Comparison of ENCODE assay signal across 1 cellular context in the genomic region with DNA sequence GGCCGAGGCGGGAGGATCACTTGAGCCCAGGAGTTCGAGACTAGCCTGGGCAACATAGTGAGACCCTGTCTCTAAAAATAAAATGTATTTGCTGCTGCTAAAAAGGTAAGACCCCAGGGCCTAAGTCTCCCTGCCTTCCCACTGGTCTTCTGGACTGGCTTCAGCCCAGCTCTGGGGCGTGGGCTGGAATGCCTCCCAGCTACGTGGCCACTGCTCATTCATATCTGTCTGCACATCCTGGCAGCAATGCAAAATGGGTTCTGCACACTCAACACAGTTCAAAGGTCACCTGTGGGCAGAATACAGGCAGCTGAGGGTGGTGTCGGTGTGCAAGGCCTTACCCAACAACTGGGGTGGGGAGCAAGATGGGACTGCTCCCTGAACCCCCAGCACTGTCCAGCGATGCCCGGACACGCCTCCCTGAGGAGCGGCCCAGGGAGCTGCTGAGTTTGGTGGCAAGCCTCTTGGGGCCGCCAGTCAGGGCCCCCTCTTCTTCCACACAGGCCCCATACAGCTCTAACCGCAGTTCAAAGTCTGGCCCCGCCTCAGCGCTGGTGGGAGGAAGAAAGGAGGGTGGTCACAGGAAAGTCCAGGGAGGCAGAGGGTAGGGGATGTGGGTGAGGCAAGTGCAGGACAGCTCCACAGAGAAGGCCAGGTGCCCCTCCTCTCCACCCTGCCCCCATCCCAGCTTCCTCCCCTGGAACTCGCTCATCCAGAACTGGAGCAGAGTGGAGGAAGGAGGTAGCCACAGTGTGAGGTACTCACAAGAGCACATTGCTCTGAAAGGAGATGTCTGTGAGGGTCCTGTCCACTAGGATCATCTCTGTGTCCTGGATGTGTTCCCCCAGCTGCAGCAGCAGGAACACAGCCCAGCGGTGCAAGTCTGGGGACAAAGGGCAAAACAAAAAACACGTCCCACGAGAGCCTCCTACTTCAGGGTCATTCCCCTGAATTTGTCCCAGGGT.
TF ChIP-seq lines count a peak whose summit lies in the region.

No MANE protein-coding gene starts in this region.

TF ChIP-seq in HEK293T, 16 proteins besides CTCF, POLR2A, EP300 and RAD21:
- TF ChIP-seq FOXK2 (IDR thresholded peaks at IDR 0.05) (no peak), CTBP1 (IDR thresholded peaks at IDR 0.05; ENCODE audit: borderline replicate concordance) (no peak), FOXA1 (IDR thresholded peaks at IDR 0.05) (no peak), BHLHE40 (IDR thresholded peaks at IDR 0.05; ENCODE audit: borderline replicate concordance) (no peak), ELF4 (IDR thresholded peaks at IDR 0.05) (no peak), FOXM1 (IDR thresholded peaks at IDR 0.05; ENCODE audit: borderline replicate concordance) (no peak), ZNF384 (IDR thresholded peaks at IDR 0.05) (no peak), SUZ12 (IDR thresholded peaks at IDR 0.05) (no peak), LEF1 (IDR thresholded peaks at IDR 0.05; ENCODE audit: borderline replicate concordance) (no peak), HDGF (IDR thresholded peaks at IDR 0.05; ENCODE audit: borderline replicate concordance) (no peak), NFRKB (IDR thresholded peaks at IDR 0.05) (no peak), ARNT (IDR thresholded peaks at IDR 0.05) (no peak), SP1 (IDR thresholded peaks at IDR 0.05) (no peak), TARDBP (IDR thresholded peaks at IDR 0.05) (no peak)
- TF ChIP-seq, protein P1, sequence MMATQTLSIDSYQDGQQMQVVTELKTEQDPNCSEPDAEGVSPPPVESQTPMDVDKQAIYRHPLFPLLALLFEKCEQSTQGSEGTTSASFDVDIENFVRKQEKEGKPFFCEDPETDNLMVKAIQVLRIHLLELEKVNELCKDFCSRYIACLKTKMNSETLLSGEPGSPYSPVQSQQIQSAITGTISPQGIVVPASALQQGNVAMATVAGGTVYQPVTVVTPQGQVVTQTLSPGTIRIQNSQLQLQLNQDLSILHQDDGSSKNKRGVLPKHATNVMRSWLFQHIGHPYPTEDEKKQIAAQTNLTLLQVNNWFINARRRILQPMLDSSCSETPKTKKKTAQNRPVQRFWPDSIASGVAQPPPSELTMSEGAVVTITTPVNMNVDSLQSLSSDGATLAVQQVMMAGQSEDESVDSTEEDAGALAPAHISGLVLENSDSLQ (IDR thresholded peaks at IDR 0.05) = no peak
